ENCODE assay signal across 9 cellular contexts in the genomic region with DNA sequence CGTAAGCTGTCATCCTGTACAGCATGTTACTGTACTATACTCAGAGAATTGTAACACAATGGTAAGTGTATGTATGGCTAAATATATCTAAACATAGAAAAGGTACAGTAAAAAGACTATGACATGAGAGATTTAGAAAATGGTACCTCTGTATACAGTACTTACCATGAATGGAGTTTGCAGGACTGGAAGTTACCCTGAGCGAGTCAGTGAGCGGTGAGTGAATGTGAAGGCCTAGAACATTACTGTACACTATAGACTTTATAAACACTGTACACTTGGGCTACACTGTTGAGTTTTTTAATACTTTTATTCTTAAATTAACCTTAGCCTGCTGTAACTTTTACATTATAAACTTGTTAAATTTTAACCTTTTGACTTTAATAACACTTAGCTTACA. TPM values are rescaled to one million over a fixed set of nuclear protein-coding genes. Genes with fewer than 3 reads are reported as not detected.
A peak's percentile ranks its signal among the peaks of the same experiment; 100 is the strongest.
DNase-seq lines count a peak whose midpoint lies in the region; ATAC-seq, FAIRE-seq and TF ChIP-seq lines count a peak whose summit lies in the region.
"Had no signal": no experiment of that assay in that cellular context is flagged by ENCODE, and none has a peak within 500 bp of the region (broad histone marks: within the 10 kb centered on the region; RNA-seq: fewer than 3 reads in every experiment).

No MANE protein-coding gene starts in this region.

- peaks cover 17 to 33% of the 10 kb centered on the region in 2 donors for H3K36me3 ChIP-seq in kidney (ENCODE audit: control insufficient read depth in 1 of 2, insufficient read depth in 2 of 2, low read length in 2 of 2)
- peaks cover 27 to 36% (median 31%) of the 10 kb centered on the region in 5 donors for H3K36me3 ChIP-seq in subcutaneous abdominal adipose tissue (ENCODE audit: control insufficient read depth in 5 of 5, insufficient read depth in 5 of 5, low read length in 5 of 5)

- ATAC-seq in activated T-cell treated with anti-CD3 and anti-CD28 coated beads, Interleukin-2, amount 50 U/mL, for 72 hours (replicated peaks in 1 of 2) = peak in 1 of 2 donors; percentile 14
- no peak for ATAC-seq in activated T-helper 17 cell treated with anti-CD3 and anti-CD28 coated beads, Interleukin-2, amount 50 U/mL, for 72 hours (replicated peaks)
- no peak for ATAC-seq in GM19328 (IDR thresholded peaks at IDR 0.05; ENCODE audit: unreplicated experiment)

- peaks cover 16 to 32% of the 10 kb centered on the region in 2 donors for H3K36me3 Mint-ChIP-seq in activated T-cell treated with anti-CD3 and anti-CD28 coated beads, Interleukin-2, amount 50 U/mL, for 72 hours (ENCODE audit: insufficient read depth in 2 of 2)
- H3K36me3 Mint-ChIP-seq in activated T-helper 17 cell treated with anti-CD3 and anti-CD28 coated beads, Interleukin-2, amount 50 U/mL, for 72 hours (ENCODE audit: low read depth) = peaks cover 67% of the 10 kb centered on the region

- no peak for TF ChIP-seq CTCF in kidney (IDR thresholded peaks at IDR 0.05; ENCODE audit: borderline replicate concordance, extremely low read depth, insufficient read depth)

- H3K4me3 ChIP-seq in kidney (ENCODE audit: low read length in 2 of 2) (peak overlapping the region; percentile 94 to 97), subcutaneous abdominal adipose tissue (ENCODE audit: low read depth in 1 of 5, low read length in 5 of 5) (peak overlapping the region in 2 of 5 donors; percentile 96 to 97)

- H3K9me3 Mint-ChIP-seq in activated T-cell treated with anti-CD3 and anti-CD28 coated beads, Interleukin-2, amount 50 U/mL, for 72 hours = no peaks in the 10 kb centered on the region
- no peaks in the 10 kb centered on the region for H3K9me3 Mint-ChIP-seq in activated T-helper 17 cell treated with anti-CD3 and anti-CD28 coated beads, Interleukin-2, amount 50 U/mL, for 72 hours

- intact Hi-C loops in kidney (cut with DNase I) = no loop called here

- peaks cover 6 to 8% of the 10 kb centered on the region in 2 donors for H3K4me1 ChIP-seq in kidney (ENCODE audit: control insufficient read depth in 1 of 2, insufficient read depth in 1 of 2, low read depth in 1 of 2, low read length in 2 of 2)
- peaks cover 0 to 19% (median 16%) of the 10 kb centered on the region in 5 donors for H3K4me1 ChIP-seq in subcutaneous abdominal adipose tissue (ENCODE audit: control insufficient read depth in 5 of 5, insufficient read depth in 5 of 5, low read length in 5 of 5)

- H3K27me3 Mint-ChIP-seq in activated T-cell treated with anti-CD3 and anti-CD28 coated beads, Interleukin-2, amount 50 U/mL, for 72 hours (ENCODE audit: low read depth) = no peaks in the 10 kb centered on the region
- no peaks in the 10 kb centered on the region for H3K27me3 Mint-ChIP-seq in activated T-helper 17 cell treated with anti-CD3 and anti-CD28 coated beads, Interleukin-2, amount 50 U/mL, for 72 hours

- DNase-seq in activated T-cell treated with anti-CD3 and anti-CD28 coated beads, Interleukin-2, amount 50 U/mL, for 72 hours = peak in 1 of 2 donors; percentile 23
- no peak for DNase-seq in activated T-cell treated with anti-CD3 and anti-CD28 coated beads, Interleukin-2, amount 50 U/mL, for 1 hour
- DNase-seq in kidney (no peak), HTR-8/SVneo (ENCODE audit: insufficient read length, low spot score) (no peak), NCI-H2029 treated with DMSO at 0.1 percent for 48 hours (lab: John Stamatoyannopoulos, UW) (no peak)
- DNase-seq: C1 segment of cervical spinal cord had no signal

- H3K4me3 Mint-ChIP-seq in activated T-cell treated with anti-CD3 and anti-CD28 coated beads, Interleukin-2, amount 50 U/mL, for 72 hours = peak overlapping the region; percentile 94
- H3K4me3 Mint-ChIP-seq in activated T-helper 17 cell treated with anti-CD3 and anti-CD28 coated beads, Interleukin-2, amount 50 U/mL, for 72 hours = peak overlapping the region; percentile 94

- no peaks in the 10 kb centered on the region for H3K27me3 ChIP-seq in subcutaneous abdominal adipose tissue (ENCODE audit: control insufficient read depth in 5 of 5, insufficient read depth in 4 of 5, low read length in 5 of 5)

- H3K9me3 ChIP-seq in kidney (ENCODE audit: control insufficient read depth in 1 of 2, low read length in 2 of 2) = no peaks in the 10 kb centered on the region
- H3K9me3 ChIP-seq in subcutaneous abdominal adipose tissue (ENCODE audit: control insufficient read depth in 5 of 5, low read length in 5 of 5) = no peaks in the 10 kb centered on the region

- H3K27ac Mint-ChIP-seq in activated T-cell treated with anti-CD3 and anti-CD28 coated beads, Interleukin-2, amount 50 U/mL, for 72 hours = peak overlapping the region; percentile 95
- peak overlapping the region; percentile 98 for H3K27ac Mint-ChIP-seq in activated T-helper 17 cell treated with anti-CD3 and anti-CD28 coated beads, Interleukin-2, amount 50 U/mL, for 72 hours

- peaks cover 65% of the 10 kb centered on the region for H3K4me1 Mint-ChIP-seq in activated T-cell treated with anti-CD3 and anti-CD28 coated beads, Interleukin-2, amount 50 U/mL, for 72 hours (ENCODE audit: low read depth)
- peaks cover 33% of the 10 kb centered on the region for H3K4me1 Mint-ChIP-seq in activated T-helper 17 cell treated with anti-CD3 and anti-CD28 coated beads, Interleukin-2, amount 50 U/mL, for 72 hours

- H3K27ac ChIP-seq in kidney (ENCODE audit: low read depth in 2 of 2, low read length in 2 of 2) = no peak overlapping the region
- no peak overlapping the region for H3K27ac ChIP-seq in subcutaneous abdominal adipose tissue (ENCODE audit: low read depth, low read length)

- H3K9ac ChIP-seq in kidney (ENCODE audit: low read length in 2 of 2) (peak overlapping the region in 1 of 2 donors; percentile 66), subcutaneous abdominal adipose tissue (ENCODE audit: low read length in 5 of 5) (peak overlapping the region in 3 of 5 donors; percentile 34 to 89 (median 83))

- FAIRE-seq in kidney (lab: Jason Lieb, UNC) (no peak), HTR-8/SVneo (lab: Jason Lieb, UNC) (no peak)

RNA-seq across cellular contexts. Expression of a gene that starts 1.5 kb away (rescaled TPM):
- total RNA-seq in activated T-cell treated with anti-CD3 and anti-CD28 coated beads, Interleukin-2, amount 50 U/mL, for 72 hours = 100 to 1,000 TPM in 1 of 2 donors, 10 to 100 TPM in 1; 92.4 to 107 TPM
- 100 to 1,000 TPM in 1 of 2 donors, 10 to 100 TPM in 1; 93.9 to 115 TPM for total RNA-seq in activated T-helper 17 cell treated with anti-CD3 and anti-CD28 coated beads, Interleukin-2, amount 50 U/mL, for 72 hours
- total RNA-seq in kidney = 53.8 TPM
- polyA plus RNA-seq in kidney (ENCODE audit: insufficient read depth, low read depth, low replicate concordance) = 18.1 TPM
